ENCODE assay signal across 2 cellular contexts in the genomic region with DNA sequence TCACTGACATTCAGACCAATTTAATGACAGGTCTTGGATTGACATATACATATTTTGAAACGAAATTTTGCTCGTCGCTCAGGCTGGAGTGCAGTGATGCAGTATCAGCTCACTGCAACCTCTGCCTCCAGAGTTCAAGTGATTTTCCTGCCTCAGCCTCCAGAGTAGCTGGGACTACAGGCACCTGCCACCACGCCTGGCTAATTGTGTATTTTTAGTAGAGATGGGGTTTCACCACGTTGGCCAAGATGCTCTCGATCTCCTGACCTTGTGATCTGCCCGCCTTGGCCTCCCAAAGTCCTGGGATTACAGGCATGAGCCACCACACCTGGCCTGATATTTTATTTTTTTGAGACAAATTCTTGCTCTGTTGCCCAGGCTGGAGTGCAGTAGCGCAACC.
TF ChIP-seq lines count a peak whose summit lies in the region.

No MANE protein-coding gene starts in this region.

TF ChIP-seq in GM12891, 5 proteins besides CTCF, POLR2A, EP300 and RAD21:
- TF ChIP-seq POLR2AphosphoS5 (IDR thresholded peaks at IDR 0.05; ENCODE audit: low read depth, low read length): peak; percentile 46; the same call in 1 of the 2 replicates
TF ChIP-seq in GM12891: peak in this region for 1; not testable (repeated sequence) for 4.

TF ChIP-seq in K562, 482 proteins besides CTCF, POLR2A, EP300 and RAD21:
- TF ChIP-seq POLR2B (IDR thresholded peaks at IDR 0.05; ENCODE audit: low read depth, partially characterized antibody): peak; percentile 37
- peak; percentile 11; the same call in 1 of the 2 replicates for TF ChIP-seq POLR2AphosphoS5 (IDR thresholded peaks at IDR 0.05; ENCODE audit: control insufficient read depth, insufficient read depth, low read depth, low read length)
- TF ChIP-seq SUPT5H (IDR thresholded peaks at IDR 0.05): peak; percentile 31
